14 cellular contexts compared by ENCODE assay signal in genomic region chr18:59220164-59220783, GRCh38.
DNase-seq lines count a peak whose midpoint lies in the region; ATAC-seq and TF ChIP-seq lines count a peak whose summit lies in the region.
"Had no signal": no experiment of that assay in that cellular context is flagged by ENCODE, and none has a peak within 500 bp of the region (broad histone marks: within the 10 kb centered on the region; RNA-seq: fewer than 3 reads in every experiment).

No MANE protein-coding gene starts in this region.

- H3K27me3 Mint-ChIP-seq in memory B cell, result peaks cover 37% of the 10 kb centered on the region

- peaks cover 68% of the 10 kb centered on the region for H3K27me3 ChIP-seq in adipocyte (replicated peaks; ENCODE audit: control insufficient read depth, insufficient read depth, low read length)

- H3K9me3 ChIP-seq in HEK293 (ENCODE audit: control insufficient read depth, insufficient read depth, low read depth, low read length), result no peaks in the 10 kb centered on the region
- no peaks in the 10 kb centered on the region for H3K9me3 ChIP-seq in adipocyte (ENCODE audit: control insufficient read depth, low read length)
- H3K9me3 ChIP-seq: upper lobe of right lung had no signal

- H3K4me1 Mint-ChIP-seq in memory B cell, result peaks cover 16% of the 10 kb centered on the region
- H3K4me1 Mint-ChIP-seq: CD14-positive monocyte had no signal

- H3K4me3 Mint-ChIP-seq in memory B cell, result peak overlapping the region; percentile 3

- H3K9me3 Mint-ChIP-seq in memory B cell, result no peaks in the 10 kb centered on the region

- no peaks in the 10 kb centered on the region for H3K36me3 ChIP-seq in HEK293 (ENCODE audit: control insufficient read depth in 2 of 2, insufficient read depth in 1 of 2, low read length in 2 of 2)
- no peaks in the 10 kb centered on the region for H3K36me3 ChIP-seq in adipocyte (ENCODE audit: control insufficient read depth, insufficient read depth, low read length, severe bottlenecking)
- H3K36me3 ChIP-seq: brain microvascular endothelial cell, upper lobe of right lung had no signal

- TF ChIP-seq CTCF in HEK293 (tag by site-specific recombination; IDR thresholded peaks at IDR 0.05), result peak; percentile 24; the same call in 1 of the 2 replicates

- H3K4me1 ChIP-seq in HEK293 (ENCODE audit: control insufficient read depth, insufficient read depth, low read length) (peaks cover 2% of the 10 kb centered on the region; the same call in 1 of the 2 replicates), adipocyte (ENCODE audit: control insufficient read depth, insufficient read depth, low read length) (no peaks in the 10 kb centered on the region)
- H3K4me1 ChIP-seq: upper lobe of right lung had no signal

- DNase-seq in AG20443 (ENCODE audit: low spot score), result peak; percentile 46
- DNase-seq in adipocyte (ENCODE audit: low read depth), result peak; percentile 43
- DNase-seq in memory B cell (ENCODE audit: low spot score in 2 of 2), result no peak
- DNase-seq in T-helper 2 cell, result no peak
- no peak for DNase-seq in NAMALWA (ENCODE audit: low spot score)
- DNase-seq in superior temporal gyrus (ENCODE audit: extremely low spot score), result no peak
- DNase-seq: activated T-cell treated with anti-CD3 and anti-CD28 coated beads for 4 hours, brain microvascular endothelial cell, left ventricle myocardium superior, upper lobe of right lung had no signal

- no peak overlapping the region for H3K27ac ChIP-seq in HEK293 (ENCODE audit: extremely low read depth, low read depth, low read length)
- H3K27ac ChIP-seq: brain microvascular endothelial cell, upper lobe of right lung had no signal

- POLR2A ChIA-PET in HEK293 (lab: Yijun Ruan, JAX), result interaction anchor here (0.6 to 1.2 kb wide), 4 partner anchors 10 to 347 kb away, joined by 3 to 4 read pairs (median 3); partner anchors contain the start of gene LMAN1

- H3K9ac ChIP-seq in adipocyte (ENCODE audit: low read length), result no peak overlapping the region

- peak overlapping the region; percentile 16 for H3K4me3 ChIP-seq in HEK293 (ENCODE audit: low read depth, low read length)
- no peak overlapping the region for H3K4me3 ChIP-seq in adipocyte (ENCODE audit: low read length)
- H3K4me3 ChIP-seq: K562, upper lobe of right lung had no signal

- CTCF ChIA-PET in HEK293 (lab: Yijun Ruan, JAX), result interaction anchor here (0.6 to 1.0 kb wide), 3 partner anchors 11 to 609 kb away, joined by 3 to 4 read pairs (median 3); no protein-coding TSS in a partner anchor

- ATAC-seq in memory B cell (ENCODE audit: low read depth) (no peak), GM21786 (IDR thresholded peaks at IDR 0.05; ENCODE audit: unreplicated experiment) (no peak)
- ATAC-seq: K562, left ventricle myocardium superior, upper lobe of right lung had no signal

- H3K36me3 Mint-ChIP-seq in memory B cell, result peaks cover 2% of the 10 kb centered on the region
- H3K36me3 Mint-ChIP-seq: CD14-positive monocyte had no signal

- H3K27ac Mint-ChIP-seq in memory B cell, result no peak overlapping the region

TF ChIP-seq in HEK293, 187 proteins besides CTCF, POLR2A, EP300 and RAD21 (continues in another document):
- peak; percentile 63 for TF ChIP-seq PRDM10 (tag by site-specific recombination; IDR thresholded peaks at IDR 0.05)
- TF ChIP-seq ZNF529 (tag by site-specific recombination; IDR thresholded peaks at IDR 0.05; ENCODE audit: insufficient replicate concordance), result no peak
- no peak for TF ChIP-seq ZNF140 (tag by site-specific recombination; IDR thresholded peaks at IDR 0.05)
- peak; percentile 35; the same call in 1 of the 2 replicates for TF ChIP-seq ZNF501 (tag by site-specific recombination; IDR thresholded peaks at IDR 0.05)
- TF ChIP-seq ZFHX2 (tag by site-specific recombination; conservative IDR thresholded peaks at IDR 0.05), result 0 out of 2 replicates have a peak, but pooled peaks have one; percentile 7
- TF ChIP-seq SP2 (tag by site-specific recombination; IDR thresholded peaks at IDR 0.05), result no peak
- TF ChIP-seq GLIS2 (tag by site-specific recombination; IDR thresholded peaks at IDR 0.05), result 0 out of 2 replicates have a peak, but pooled peaks have one; percentile 9
- peak; percentile 47; the same call in 1 of the 2 replicates for TF ChIP-seq IKZF3 (tag by site-specific recombination; IDR thresholded peaks at IDR 0.05)
- TF ChIP-seq, protein P1, sequence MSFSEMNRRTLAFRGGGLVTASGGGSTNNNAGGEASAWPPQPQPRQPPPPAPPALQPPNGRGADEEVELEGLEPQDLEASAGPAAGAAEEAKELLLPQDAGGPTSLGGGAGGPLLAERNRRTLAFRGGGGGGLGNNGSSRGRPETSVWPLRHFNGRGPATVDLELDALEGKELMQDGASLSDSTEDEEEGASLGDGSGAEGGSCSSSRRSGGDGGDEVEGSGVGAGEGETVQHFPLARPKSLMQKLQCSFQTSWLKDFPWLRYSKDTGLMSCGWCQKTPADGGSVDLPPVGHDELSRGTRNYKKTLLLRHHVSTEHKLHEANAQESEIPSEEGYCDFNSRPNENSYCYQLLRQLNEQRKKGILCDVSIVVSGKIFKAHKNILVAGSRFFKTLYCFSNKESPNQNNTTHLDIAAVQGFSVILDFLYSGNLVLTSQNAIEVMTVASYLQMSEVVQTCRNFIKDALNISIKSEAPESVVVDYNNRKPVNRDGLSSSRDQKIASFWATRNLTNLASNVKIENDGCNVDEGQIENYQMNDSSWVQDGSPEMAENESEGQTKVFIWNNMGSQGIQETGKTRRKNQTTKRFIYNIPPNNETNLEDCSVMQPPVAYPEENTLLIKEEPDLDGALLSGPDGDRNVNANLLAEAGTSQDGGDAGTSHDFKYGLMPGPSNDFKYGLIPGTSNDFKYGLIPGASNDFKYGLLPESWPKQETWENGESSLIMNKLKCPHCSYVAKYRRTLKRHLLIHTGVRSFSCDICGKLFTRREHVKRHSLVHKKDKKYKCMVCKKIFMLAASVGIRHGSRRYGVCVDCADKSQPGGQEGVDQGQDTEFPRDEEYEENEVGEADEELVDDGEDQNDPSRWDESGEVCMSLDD (tag by site-specific recombination; IDR thresholded peaks at IDR 0.05), result peak; percentile 63; the same call in 1 of the 2 replicates
- TF ChIP-seq, protein P2, sequence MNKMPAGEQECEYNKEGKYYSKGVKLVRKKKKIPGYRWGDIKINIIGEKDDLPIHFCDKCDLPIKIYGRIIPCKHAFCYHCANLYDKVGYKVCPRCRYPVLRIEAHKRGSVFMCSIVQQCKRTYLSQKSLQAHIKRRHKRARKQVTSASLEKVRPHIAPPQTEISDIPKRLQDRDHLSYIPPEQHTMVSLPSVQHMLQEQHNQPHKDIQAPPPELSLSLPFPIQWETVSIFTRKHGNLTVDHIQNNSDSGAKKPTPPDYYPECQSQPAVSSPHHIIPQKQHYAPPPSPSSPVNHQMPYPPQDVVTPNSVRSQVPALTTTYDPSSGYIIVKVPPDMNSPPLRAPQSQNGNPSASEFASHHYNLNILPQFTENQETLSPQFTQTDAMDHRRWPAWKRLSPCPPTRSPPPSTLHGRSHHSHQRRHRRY (tag by site-specific recombination; IDR thresholded peaks at IDR 0.05), result no peak
- TF ChIP-seq ZNF777 (tag by site-specific recombination; IDR thresholded peaks at IDR 0.05; ENCODE audit: borderline replicate concordance), result peak; percentile 30; the same call in 1 of the 2 replicates
- peak; percentile 29 for TF ChIP-seq ZBTB48 (tag by site-specific recombination; IDR thresholded peaks at IDR 0.05)
- TF ChIP-seq ZNF600 (tag by site-specific recombination; IDR thresholded peaks at IDR 0.05), result 0 out of 2 replicates have a peak, but pooled peaks have one; percentile 25
- 0 out of 2 replicates have a peak, but pooled peaks have one; percentile 36 for TF ChIP-seq ZNF423 (tag by site-specific recombination; IDR thresholded peaks at IDR 0.05)
- TF ChIP-seq ZNF623 (tag by site-specific recombination; IDR thresholded peaks at IDR 0.05), result no peak
- TF ChIP-seq, protein P3, sequence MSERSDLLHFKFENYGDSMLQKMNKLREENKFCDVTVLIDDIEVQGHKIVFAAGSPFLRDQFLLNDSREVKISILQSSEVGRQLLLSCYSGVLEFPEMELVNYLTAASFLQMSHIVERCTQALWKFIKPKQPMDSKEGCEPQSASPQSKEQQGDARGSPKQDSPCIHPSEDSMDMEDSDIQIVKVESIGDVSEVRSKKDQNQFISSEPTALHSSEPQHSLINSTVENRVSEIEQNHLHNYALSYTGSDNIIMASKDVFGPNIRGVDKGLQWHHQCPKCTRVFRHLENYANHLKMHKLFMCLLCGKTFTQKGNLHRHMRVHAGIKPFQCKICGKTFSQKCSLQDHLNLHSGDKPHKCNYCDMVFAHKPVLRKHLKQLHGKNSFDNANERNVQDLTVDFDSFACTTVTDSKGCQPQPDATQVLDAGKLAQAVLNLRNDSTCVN (tag by site-specific recombination; optimal IDR thresholded peaks at IDR 0.05), result peak; percentile 81
- peak; percentile 88 for TF ChIP-seq ZIC2 (tag by site-specific recombination; IDR thresholded peaks at IDR 0.05)
- no peak for TF ChIP-seq ZNF132 (tag by site-specific recombination; IDR thresholded peaks at IDR 0.05; ENCODE audit: borderline replicate concordance)

Comparison
In these comparisons a context has a peak if more than half of its experiments do, and no peak if none do; other contexts are left out.
1. DNase-seq: peak in AG20443 (single experiment) and adipocyte (single experiment); none in memory B cell (0 of 2), T-helper 2 cell (0 of 5), NAMALWA (single experiment) and superior temporal gyrus (single experiment).